In genomic region chr3:185959609-185960517, GRCh38 we compare ENCODE assay signal across 8 cellular contexts. TPM values are rescaled to one million over a fixed set of nuclear protein-coding genes. Genes with fewer than 3 reads are reported as not detected.
DNase-seq lines count a peak whose midpoint lies in the region; ATAC-seq lines count a peak whose summit lies in the region.

No MANE protein-coding gene starts in this region.

- DNase-seq in LHCN-M2 (ENCODE audit: low read depth) (peak; percentile 79), astrocyte of the hippocampus (ENCODE audit: low read depth, low spot score) (peak; percentile 72), lung microvascular endothelial cell (ENCODE audit: low read depth in 2 of 2) (peak; percentile 73 to 76), cerebellum (ENCODE audit: low spot score) (no peak)
- DNase-seq in stimulated activated CD4-positive, alpha-beta T cell treated with anti-CD3 and anti-CD28 coated beads, Interleukin-4, amount 100 ng/mL, for 4 hours = no peak
- DNase-seq in stimulated activated CD8-positive, alpha-beta memory T cell treated with anti-CD3 and anti-CD28 coated beads, Interleukin-4, amount 100 ng/mL, for 48 hours = no peak

- no peaks in the 10 kb centered on the region for H4K20me1 ChIP-seq in BLaER1 treated with 17β-estradiol and CSF1 and Interleukin-3, amounts not matched to agents 10 nM and 100 nM

- H3K36me3 ChIP-seq in BLaER1 treated with 17β-estradiol and CSF1 and Interleukin-3, amounts not matched to agents 10 nM and 100 nM = no peaks in the 10 kb centered on the region

- H3K4me2 ChIP-seq in BLaER1 treated with 17β-estradiol and CSF1 and Interleukin-3, amounts not matched to agents 10 nM and 100 nM = peak overlapping the region in 9 of 11 experiments; percentile 12 to 77 (median 53); a peak in 16 of 22 replicates

- peak overlapping the region in 2 of 10 experiments; percentile 50 to 53; a peak in 6 of 20 replicates for H3K4me3 ChIP-seq in BLaER1 treated with 17β-estradiol and CSF1 and Interleukin-3, amounts not matched to agents 10 nM and 100 nM

- no peak for ATAC-seq in GM21786 (IDR thresholded peaks at IDR 0.05; ENCODE audit: unreplicated experiment)

- H3K4me1 ChIP-seq in BLaER1 treated with 17β-estradiol and CSF1 and Interleukin-3, amounts not matched to agents 10 nM and 100 nM = peaks cover 0 to 28% (median 16%) of the 10 kb centered on the region in 10 experiments; a peak in 12 of 20 replicates

- peak overlapping the region in 10 of 11 experiments; percentile 4 to 83 (median 68); a peak in 19 of 22 replicates for H3K27ac ChIP-seq in BLaER1 treated with 17β-estradiol and CSF1 and Interleukin-3, amounts not matched to agents 10 nM and 100 nM

- H3K27me3 ChIP-seq in BLaER1 treated with 17β-estradiol and CSF1 and Interleukin-3, amounts not matched to agents 10 nM and 100 nM = no peaks in the 10 kb centered on the region

- peak overlapping the region in 8 of 11 experiments; percentile 13 to 70 (median 53); a peak in 14 of 22 replicates for H3K9ac ChIP-seq in BLaER1 treated with 17β-estradiol and CSF1 and Interleukin-3, amounts not matched to agents 10 nM and 100 nM

- peaks cover 0 to 24% (median 0%) of the 10 kb centered on the region in 11 experiments; a peak in 8 of 22 replicates for H3K9me3 ChIP-seq in BLaER1 treated with 17β-estradiol and CSF1 and Interleukin-3, amounts not matched to agents 10 nM and 100 nM (replicated peaks in 1 of 11)

RNA-seq across cellular contexts. Expression of gene TRA2B, which starts 22.0 kb away (rescaled TPM):
- total RNA-seq in LHCN-M2 (2014; rRNA removed) (257 and 361 TPM in 2 replicates), lung microvascular endothelial cell (121 and 137 TPM in 2 replicates), cerebellum (201 TPM)
- polyA plus RNA-seq in LHCN-M2 (2012) = 128 TPM

Comparison
In these comparisons a context has a peak if more than half of its experiments do, and no peak if none do; other contexts are left out.
1. DNase-seq: peak in LHCN-M2 (single experiment), astrocyte of the hippocampus (single experiment) and lung microvascular endothelial cell (2 of 2); none in stimulated activated CD4-positive, alpha-beta T cell treated with anti-CD3 and anti-CD28 coated beads, Interleukin-4, amount 100 ng/mL, for 4 hours (0 of 2), stimulated activated CD8-positive, alpha-beta memory T cell treated with anti-CD3 and anti-CD28 coated beads, Interleukin-4, amount 100 ng/mL, for 48 hours (single experiment) and cerebellum (single experiment).